9 cellular contexts compared by ENCODE assay signal in the genomic region with DNA sequence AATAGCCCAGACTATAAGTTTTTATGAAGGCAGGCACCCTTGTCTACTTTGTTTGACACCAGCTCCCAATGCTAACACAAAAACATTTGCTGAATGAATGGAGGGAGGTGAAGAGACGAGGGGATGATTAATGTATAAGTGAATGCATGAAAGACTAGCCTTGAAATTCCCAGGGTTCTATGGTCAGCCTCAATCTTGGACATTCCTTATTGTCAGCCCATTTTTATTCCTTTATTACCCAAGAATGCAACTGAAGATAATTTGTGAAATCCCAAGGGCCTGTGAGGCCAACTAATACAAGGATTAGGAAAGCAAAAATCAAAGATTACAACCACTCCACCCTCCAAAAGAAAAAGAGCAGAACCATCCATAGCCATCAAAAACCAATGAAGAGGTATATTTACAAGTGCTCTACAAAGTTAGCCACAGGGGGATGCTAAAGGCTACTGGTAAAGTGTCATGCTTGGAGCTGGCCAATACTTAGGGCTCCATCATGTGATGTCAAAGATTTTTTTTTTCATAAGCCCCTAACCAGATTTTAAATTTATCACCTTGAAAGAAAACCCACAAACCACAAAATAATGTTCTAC. TPM values are rescaled to one million over a fixed set of nuclear protein-coding genes. Genes with fewer than 3 reads are reported as not detected.
DNase-seq lines count a peak whose midpoint lies in the region; ATAC-seq, FAIRE-seq and TF ChIP-seq lines count a peak whose summit lies in the region.
"Had no signal": no experiment of that assay in that cellular context is flagged by ENCODE, and none has a peak within 500 bp of the region (broad histone marks: within the 10 kb centered on the region; RNA-seq: fewer than 3 reads in every experiment).

No MANE protein-coding gene starts in this region.

- no peak for TF ChIP-seq EP300 in K562 (IDR thresholded peaks at IDR 0.05; ENCODE audit: low read length)

- CTCF ChIA-PET in K562 (lab: Yijun Ruan, JAX; ENCODE audit: low intra/inter-chr PET ratio), result interaction anchor here (0.5 to 1.3 kb wide), 8 partner anchors 49 to 362 kb away, joined by 3 to 5 read pairs (median 4); no protein-coding TSS in a partner anchor

- H3K9ac ChIP-seq in K562 (ENCODE audit: insufficient read depth in 1 of 2, low read depth in 2 of 2, low read length in 2 of 2), result no peak overlapping the region

- H3K36me3 ChIP-seq in K562 (ENCODE audit: control insufficient read depth, insufficient read depth, low read length), result no peaks in the 10 kb centered on the region
- no peaks in the 10 kb centered on the region for H3K36me3 ChIP-seq in kidney epithelial cell (ENCODE audit: control insufficient read depth, insufficient read depth, low read length)

- no peak overlapping the region for H3K4me3 Mint-ChIP-seq in natural killer cell treated with Interleukin-12 subunit alpha and Interleukin-12 subunit beta and Interleukin-15 and Interleukin-18, amount 100 ng/mL, for 72 hours
- H3K4me3 Mint-ChIP-seq: activated naive CD8-positive, alpha-beta T cell treated with anti-CD3 and anti-CD28 coated beads, Interleukin-2, amount 50 U/mL, for 24 hours had no signal

- POLR2A ChIA-PET in K562 (lab: Yijun Ruan, JAX), result interaction anchor here (1.7 to 2.9 kb wide), 2 partner anchors 9 to 11 kb away, joined by 3 to 8 read pairs; no protein-coding TSS in a partner anchor

- peak; percentile 88 for ATAC-seq in K562
- ATAC-seq in HG02981 (IDR thresholded peaks at IDR 0.05; ENCODE audit: unreplicated experiment), result no peak
- no peak for ATAC-seq in natural killer cell treated with Interleukin-12 subunit alpha and Interleukin-12 subunit beta and Interleukin-15 and Interleukin-18, amount 100 ng/mL, for 72 hours
- ATAC-seq: activated naive CD8-positive, alpha-beta T cell treated with anti-CD3 and anti-CD28 coated beads, Interleukin-2, amount 50 U/mL, for 24 hours had no signal

- peaks cover 0 to 6% of the 10 kb centered on the region in 2 donors for H3K27me3 Mint-ChIP-seq in natural killer cell treated with Interleukin-12 subunit alpha and Interleukin-12 subunit beta and Interleukin-15 and Interleukin-18, amount 100 ng/mL, for 72 hours
- H3K27me3 Mint-ChIP-seq: activated naive CD8-positive, alpha-beta T cell treated with anti-CD3 and anti-CD28 coated beads, Interleukin-2, amount 50 U/mL, for 24 hours had no signal

- H3K9me3 ChIP-seq in K562 (replicated peaks; ENCODE audit: control insufficient read depth, insufficient read depth, low read depth, low read length), result no peaks in the 10 kb centered on the region

- H3K36me3 Mint-ChIP-seq in natural killer cell treated with Interleukin-12 subunit alpha and Interleukin-12 subunit beta and Interleukin-15 and Interleukin-18, amount 100 ng/mL, for 72 hours, result no peaks in the 10 kb centered on the region

- H3K4me3 ChIP-seq in AG09309 (ENCODE audit: control insufficient read depth, low read depth, low read length), result no peak overlapping the region
- H3K4me3 ChIP-seq in K562, result no peak overlapping the region
- H3K4me3 ChIP-seq in kidney epithelial cell (ENCODE audit: low read depth, low read length), result no peak overlapping the region

- H4K20me1 ChIP-seq in K562 (replicated peaks; ENCODE audit: control insufficient read depth, insufficient read depth, low read length), result no peaks in the 10 kb centered on the region

- BruUV-seq in K562 (replicated peaks; lab: Mats Ljungman, UMichigan), result no TSS peak

- WGBS in K562 (ENCODE audit: insufficient coverage, low coverage, missing lambda C conversion rate), result 21% methylated on average over 1 of the region's 1 CpG

- H3K4me1 ChIP-seq in K562 (replicated peaks in 1 of 2; ENCODE audit: control insufficient read depth in 2 of 2, insufficient read depth in 2 of 2, low read length in 2 of 2), result peaks cover 9 to 16% of the 10 kb centered on the region in 2 experiments; a peak in 3 of 5 replicates

- TF ChIP-seq POLR2A in H54 (IDR thresholded peaks at IDR 0.05; ENCODE audit: low read depth, low read length), result no peak
- TF ChIP-seq POLR2A in K562 (conservative IDR thresholded peaks at IDR 0.05), result no peak

- H3K9me3 Mint-ChIP-seq in natural killer cell treated with Interleukin-12 subunit alpha and Interleukin-12 subunit beta and Interleukin-15 and Interleukin-18, amount 100 ng/mL, for 72 hours, result no peaks in the 10 kb centered on the region
- H3K9me3 Mint-ChIP-seq: activated naive CD8-positive, alpha-beta T cell treated with anti-CD3 and anti-CD28 coated beads, Interleukin-2, amount 50 U/mL, for 24 hours had no signal

- DNase-seq in AG09309 (ENCODE audit: low read depth) (no peak), H54 (ENCODE audit: insufficient read length, low spot score) (no peak), K562 (ENCODE audit: extremely low read depth in 1 of 4, low spot score in 3 of 4) (peak; percentile 42 to 68 (median 60)), kidney epithelial cell (ENCODE audit: low read depth) (no peak), anterior cingulate cortex (lab: John Stamatoyannopoulos, UW) (no peak)
- no peak for DNase-seq in natural killer cell treated with Interleukin-12 subunit alpha and Interleukin-12 subunit beta and Interleukin-15 and Interleukin-18, amount 100 ng/mL, for 72 hours (ENCODE audit: low spot score)
- no peak for DNase-seq in activated CD4-positive, alpha-beta T cell treated with anti-CD3 and anti-CD28 coated beads for 1 hour
- DNase-seq: activated naive CD8-positive, alpha-beta T cell treated with anti-CD3 and anti-CD28 coated beads, Interleukin-2, amount 50 U/mL, for 24 hours had no signal

- H3K79me2 ChIP-seq in K562 (ENCODE audit: control insufficient read depth, insufficient read depth, low read length), result no peaks in the 10 kb centered on the region

- intact Hi-C loops in K562 (cut with micrococcal nuclease), result loop anchor here (1.0 to 5.0 kb wide), 5 partner anchors 36 to 361 kb away; no protein-coding TSS in a partner anchor

- H3K27me3 ChIP-seq in K562 (ENCODE audit: control insufficient read depth in 2 of 2, insufficient read depth in 2 of 2, low read length in 2 of 2), result no peaks in the 10 kb centered on the region
- no peaks in the 10 kb centered on the region for H3K27me3 ChIP-seq in kidney epithelial cell (ENCODE audit: control insufficient read depth, insufficient read depth, low read length)

- no peak overlapping the region for H3K27ac Mint-ChIP-seq in natural killer cell treated with Interleukin-12 subunit alpha and Interleukin-12 subunit beta and Interleukin-15 and Interleukin-18, amount 100 ng/mL, for 72 hours
- H3K27ac Mint-ChIP-seq: activated naive CD8-positive, alpha-beta T cell treated with anti-CD3 and anti-CD28 coated beads, Interleukin-2, amount 50 U/mL, for 24 hours had no signal

- H3K9me1 ChIP-seq in K562 (ENCODE audit: control insufficient read depth, insufficient read depth, low read length), result no peaks in the 10 kb centered on the region

- FAIRE-seq in H54 (lab: Jason Lieb, UNC) (peak; percentile 23), K562 (lab: Jason Lieb, UNC) (no peak)

- peak; percentile 58 for TF ChIP-seq CTCF in AG09309 (IDR thresholded peaks at IDR 0.05; ENCODE audit: control insufficient read depth, insufficient read depth, low read depth, low read length, missing control alignments)
- peak; percentile 74 to 89 (median 76) for TF ChIP-seq CTCF in K562 (IDR thresholded peaks at IDR 0.05 in 2 of 3, conservative IDR thresholded peaks at IDR 0.05 in 1 of 3; ENCODE audit: insufficient read depth in 2 of 3, low read depth in 1 of 3, low read length in 3 of 3)
- TF ChIP-seq CTCF in kidney epithelial cell (IDR thresholded peaks at IDR 0.05; ENCODE audit: insufficient read depth, low read length, poor library complexity, severe bottlenecking), result peak; percentile 38

- H3K4me1 Mint-ChIP-seq in natural killer cell treated with Interleukin-12 subunit alpha and Interleukin-12 subunit beta and Interleukin-15 and Interleukin-18, amount 100 ng/mL, for 72 hours (ENCODE audit: low read depth in 2 of 2), result no peaks in the 10 kb centered on the region
- H3K4me1 Mint-ChIP-seq: activated naive CD8-positive, alpha-beta T cell treated with anti-CD3 and anti-CD28 coated beads, Interleukin-2, amount 50 U/mL, for 24 hours had no signal

- no peak overlapping the region for H2AFZ ChIP-seq in K562 (ENCODE audit: low read depth, low read length)

- in situ Hi-C loops in K562 (cut with MboI), result no loop called here

- no peak overlapping the region for H3K27ac ChIP-seq in K562 (ENCODE audit: extremely low read depth, low read depth, low read length)

- TF ChIP-seq RAD21 in K562 (CRISPR knock-in tag; conservative IDR thresholded peaks at IDR 0.05 in 1 of 2, IDR thresholded peaks at IDR 0.05 in 1 of 2), result peak; percentile 91 to 97

- H3K4me2 ChIP-seq in K562 (ENCODE audit: insufficient read depth, low read length), result no peak overlapping the region

TF ChIP-seq in K562, 482 proteins besides CTCF, POLR2A, EP300 and RAD21 (continues in another document):
- TF ChIP-seq ARID1B (IDR thresholded peaks at IDR 0.05) (0 out of 2 replicates have a peak, but pooled peaks have one; percentile 11), ZNF445 (CRISPR knock-in tag; IDR thresholded peaks at IDR 0.05; ENCODE audit: low read depth) (no peak), DMBX1 (CRISPR knock-in tag; IDR thresholded peaks at IDR 0.05; ENCODE audit: borderline replicate concordance) (no peak), RCOR1 (IDR thresholded peaks at IDR 0.05; ENCODE audit: borderline replicate concordance in 1 of 2, low read depth in 2 of 2, low read length in 2 of 2) (peak in 1 of 2 experiments; percentile 61; a peak in 1 of 4 replicates), SMAD3 (CRISPR knock-in tag; conservative IDR thresholded peaks at IDR 0.05) (no peak)

RNA-seq across cellular contexts. Expression of gene ASAH2, which starts 40.0 kb away (rescaled TPM):
- 1.2 and 1.3 TPM in 2 replicates for total RNA-seq in K562 (2011; cell fraction: chromatin; rRNA removed; ENCODE audit: low replicate concordance)
- total RNA-seq in K562 (2011; cell fraction: nucleolus; rRNA removed), result 0.17 and 1.3 TPM in 2 replicates
- total RNA-seq in K562 (2011; cell fraction: nucleoplasm; rRNA removed), result 0.66 and 1.8 TPM in 2 replicates
- 2.5 and 6.5 TPM in 2 replicates for total RNA-seq in K562 (2014; rRNA removed)
- total RNA-seq in K562 (2014; rRNA removed; fragmentation: Illumina TruSeq; extraction: Trizol), result 5.5 and 6.5 TPM in 2 replicates
- 2.7 and 3.5 TPM in 2 replicates for total RNA-seq in K562 (2015; rRNA removed; fragmentation: Illumina TruSeq; extraction: Trizol)
- 7.6 and 11.8 TPM in 2 replicates for total RNA-seq in K562 (2021)
- polyA plus RNA-seq in K562 (2011; rRNA removed), result 8.6 and 8.7 TPM in 2 replicates
- 0.54 and 4.2 TPM in 2 replicates for polyA plus RNA-seq in K562 (2011; cell fraction: cytosol; rRNA removed)
- polyA plus RNA-seq in K562 (2011; cell fraction: nucleus; rRNA removed), result 13.6 and 15.9 TPM in 2 replicates
- polyA plus RNA-seq in K562 (2012), result 4.9 and 5.0 TPM in 2 replicates
- 7.7 and 8.3 TPM in 2 replicates for polyA plus RNA-seq in K562 (2014; fragmentation: Illumina TruSeq; extraction: Trizol)
- polyA plus RNA-seq in K562 (2014; fragmentation: Nextera tagmentation; extraction: Ambion mirVana), result 10 to 100 TPM in 1 of 2 experiments, 1 to 10 TPM in 1; 8.5 to 12.0 TPM
- 8.4 and 11.0 TPM in 2 replicates for polyA plus RNA-seq in K562 (2014; rRNA removed)
- polyA minus RNA-seq in K562 (2011; rRNA and poly(A)+ RNA removed), result 9.9 and 11.4 TPM in 2 replicates
- 0.64 and 4.3 TPM in 2 replicates for polyA minus RNA-seq in K562 (2011; cell fraction: cytosol; rRNA and poly(A)+ RNA removed)
- polyA minus RNA-seq in K562 (2011; cell fraction: nucleus; rRNA and poly(A)+ RNA removed), result 1.2 and 1.8 TPM in 2 replicates
- 0.29 and 6.5 TPM in 2 replicates for total RNA-seq in kidney epithelial cell
- 1 to 10 TPM; 6.0 to 6.1 TPM for total RNA-seq in natural killer cell treated with Interleukin-12 subunit alpha and Interleukin-12 subunit beta and Interleukin-15 and Interleukin-18, amount 100 ng/mL, for 72 hours

Comparison
In these comparisons a context has a peak if more than half of its experiments do, and no peak if none do; other contexts are left out.
1. DNase-seq: peak in K562 (4 of 4); none in AG09309 (single experiment), H54 (single experiment), kidney epithelial cell (single experiment), natural killer cell treated with Interleukin-12 subunit alpha and Interleukin-12 subunit beta and Interleukin-15 and Interleukin-18, amount 100 ng/mL, for 72 hours (single experiment), activated CD4-positive, alpha-beta T cell treated with anti-CD3 and anti-CD28 coated beads for 1 hour (single experiment) and anterior cingulate cortex (0 of 58).
2. Peak in every context shown above with its lines, with median percentiles within 50 percentile points of each other: CTCF ChIP-seq.